8 cellular contexts compared by ENCODE assay signal in genomic region chr9:4680750-4681149, GRCh38. TPM values are rescaled to one million over a fixed set of nuclear protein-coding genes. Genes with fewer than 3 reads are reported as not detected.
DNase-seq lines count a peak whose midpoint lies in the region; FAIRE-seq and TF ChIP-seq lines count a peak whose summit lies in the region.
"Had no signal": no experiment of that assay in that cellular context is flagged by ENCODE, and none has a peak within 500 bp of the region (broad histone marks: within the 10 kb centered on the region; RNA-seq: fewer than 3 reads in every experiment).

No MANE protein-coding gene starts in this region.

- H3K27me3 ChIP-seq in keratinocyte (ENCODE audit: control insufficient read depth, extremely low read depth, insufficient read depth, low read length) (no peaks in the 10 kb centered on the region), thymus (ENCODE audit: control insufficient read depth, insufficient read depth) (no peaks in the 10 kb centered on the region), H7 (ENCODE audit: control insufficient read depth, insufficient read depth, low read length) (no peaks in the 10 kb centered on the region)

- no peak overlapping the region for H3K27ac Mint-ChIP-seq in HFFc6
- H3K27ac Mint-ChIP-seq: activated naive CD4-positive, alpha-beta T cell treated with anti-CD3 and anti-CD28 coated beads, Interleukin-2, amount 10 ng/mL, durations not matched to agents 7 days and 5 days had no signal

- H3K4me1 ChIP-seq in keratinocyte (ENCODE audit: control insufficient read depth, extremely low read depth, insufficient read depth, low read length) (peaks cover 12% of the 10 kb centered on the region), thymus (ENCODE audit: control insufficient read depth, insufficient read depth, low read length) (no peaks in the 10 kb centered on the region)

- DNase-seq in HFFc6 (peak; percentile 45), keratinocyte (ENCODE audit: low read depth, low spot score) (no peak), NCI-H2227 treated with DMSO at 0.1 percent for 48 hours (lab: John Stamatoyannopoulos, UW) (no peak), H7 (no peak), H54 (ENCODE audit: insufficient read length, low spot score) (no peak)
- DNase-seq: activated naive CD4-positive, alpha-beta T cell treated with anti-CD3 and anti-CD28 coated beads, Interleukin-2, amount 10 ng/mL, durations not matched to agents 7 days and 5 days had no signal

- no peaks in the 10 kb centered on the region for H3K9me1 ChIP-seq in keratinocyte (ENCODE audit: control insufficient read depth, extremely low read depth, insufficient read depth, low read length)

- H3K4me1 Mint-ChIP-seq in HFFc6 (ENCODE audit: low read depth): peaks cover 11% of the 10 kb centered on the region

- dilution Hi-C loops in keratinocyte (cut with MboI; ENCODE audit: extremely low pct_ligation_motif_present, low sequenced_read_pairs): no loop called here

- peak overlapping the region; percentile 74 to 88 (median 81) for H3K4me3 ChIP-seq in keratinocyte (ENCODE audit: control insufficient read depth in 2 of 3, extremely low read depth in 1 of 3, insufficient read depth in 2 of 3, low read depth in 1 of 3, low read length in 3 of 3)
- H3K4me3 ChIP-seq in thymus (ENCODE audit: low read length): peak overlapping the region; percentile 56
- H3K4me3 ChIP-seq in H7 (ENCODE audit: insufficient read depth, low read depth, low read length): no peak overlapping the region

- no peaks in the 10 kb centered on the region; the same call in 1 of the 2 replicates for H3K27me3 Mint-ChIP-seq in HFFc6 (ENCODE audit: insufficient read depth)

- no peak for TF ChIP-seq POLR2A in H54 (IDR thresholded peaks at IDR 0.05; ENCODE audit: low read depth, low read length)

- H3K9me3 ChIP-seq in keratinocyte (ENCODE audit: control insufficient read depth, low read depth, low read length) (no peaks in the 10 kb centered on the region), thymus (ENCODE audit: control insufficient read depth) (no peaks in the 10 kb centered on the region)

- no peaks in the 10 kb centered on the region for H3K9me3 Mint-ChIP-seq in HFFc6
- H3K9me3 Mint-ChIP-seq: activated naive CD4-positive, alpha-beta T cell treated with anti-CD3 and anti-CD28 coated beads, Interleukin-2, amount 10 ng/mL, durations not matched to agents 7 days and 5 days had no signal

- H3K27ac ChIP-seq in angular gyrus (ENCODE audit: low read depth, low read length) (peak overlapping the region; percentile 95), keratinocyte (ENCODE audit: control insufficient read depth, insufficient read depth, low read length) (peak overlapping the region; percentile 94), thymus (ENCODE audit: low read depth) (no peak overlapping the region)

- TF ChIP-seq CTCF in HFFc6 (IDR thresholded peaks at IDR 0.05) (no peak), keratinocyte (optimal IDR thresholded peaks at IDR 0.05 in 1 of 3, IDR thresholded peaks at IDR 0.05 in 1 of 3, conservative IDR thresholded peaks at IDR 0.05 in 1 of 3; ENCODE audit: extremely low read depth in 1 of 3, insufficient read depth in 2 of 3, low read length in 3 of 3) (no peak)

- peak overlapping the region; percentile 90 for H3K4me2 ChIP-seq in keratinocyte (ENCODE audit: control insufficient read depth, extremely low read depth, insufficient read depth, low read depth, low read length)

- H3K36me3 ChIP-seq in keratinocyte (ENCODE audit: control insufficient read depth in 2 of 2, extremely low read depth in 1 of 2, insufficient read depth in 2 of 2, low read length in 2 of 2): no peaks in the 10 kb centered on the region
- H3K36me3 ChIP-seq in thymus (ENCODE audit: control insufficient read depth, insufficient read depth): peaks cover 6% of the 10 kb centered on the region
- peaks cover under 1% of the 10 kb centered on the region for H3K36me3 ChIP-seq in H7 (replicated peaks; ENCODE audit: control insufficient read depth, insufficient read depth, low read length)

- 0 out of 2 replicates have a peak, but pooled peaks cover 11% of the 10 kb centered on the region for H3K36me3 Mint-ChIP-seq in HFFc6 (ENCODE audit: low read depth)

- no peak overlapping the region for H2AFZ ChIP-seq in keratinocyte (ENCODE audit: control insufficient read depth, low read length)

- WGBS in thymus: 92% methylated on average over 2 of the region's 2 CpGs

- peaks cover 35% of the 10 kb centered on the region for H3K79me2 ChIP-seq in keratinocyte (ENCODE audit: control insufficient read depth, insufficient read depth, low read length)

- FAIRE-seq in keratinocyte (lab: Jason Lieb, UNC): no peak
- no peak for FAIRE-seq in H54 (lab: Jason Lieb, UNC)

- no peak overlapping the region for H3K4me3 Mint-ChIP-seq in HFFc6
- H3K4me3 Mint-ChIP-seq: activated naive CD4-positive, alpha-beta T cell treated with anti-CD3 and anti-CD28 coated beads, Interleukin-2, amount 10 ng/mL, durations not matched to agents 7 days and 5 days had no signal

- no peaks in the 10 kb centered on the region for H4K20me1 ChIP-seq in keratinocyte (ENCODE audit: control insufficient read depth, extremely low read depth, insufficient read depth, low read length)

- peak overlapping the region; percentile 81 for H3K9ac ChIP-seq in keratinocyte (ENCODE audit: control insufficient read depth, extremely low read depth, insufficient read depth, low read length)

RNA-seq across cellular contexts. Expression of gene CDC37L1, which starts 1.4 kb away (rescaled TPM):
- 10 to 100 TPM; 11.0 to 16.5 (median 12.0) TPM for total RNA-seq in HFFc6 (2021; fragmentation: NEBNext Ultra II Directional; extraction: Animal tissue kit (Norgen Biotek cat#: 25700))
- polyA plus RNA-seq in keratinocyte (8.7 to 15.5 TPM (median 11.4 TPM) in 3 replicates), thymus (16.9 TPM)
- polyA plus RNA-seq in keratinocyte (2011; ENCODE audit: low read depth): 36.7 TPM
- 11.6 and 12.3 TPM in 2 replicates for polyA plus RNA-seq in keratinocyte (2011; cell fraction: cytosol; rRNA removed)
- 5.5 and 9.1 TPM in 2 replicates for polyA plus RNA-seq in keratinocyte (2011; cell fraction: nucleus; rRNA removed)
- polyA plus RNA-seq in keratinocyte (2012; ENCODE audit: low replicate concordance): 11.4 and 19.8 TPM in 2 replicates
- polyA minus RNA-seq in keratinocyte: 0.56 to 9.2 TPM (median 5.8 TPM) in 3 replicates
- 12.7 TPM for polyA minus RNA-seq in keratinocyte (2011; cell fraction: cytosol; rRNA and poly(A)+ RNA removed)
- 3.7 and 5.0 TPM in 2 replicates for polyA minus RNA-seq in keratinocyte (2011; cell fraction: nucleus; rRNA and poly(A)+ RNA removed)
- 18.8 and 20.4 TPM in 2 replicates for total RNA-seq in H7 (2014; rRNA removed; shearing (Covaris generic))

RNA-seq across cellular contexts. Expression of gene SPATA6L, which starts 14.5 kb away (rescaled TPM):
- under 1 TPM in 4 of 6 experiments, not detected in 2; 0.27 to 0.73 (median 0.54) TPM for total RNA-seq in HFFc6 (2021; fragmentation: NEBNext Ultra II Directional; extraction: Animal tissue kit (Norgen Biotek cat#: 25700))
- 0.51 to 0.92 TPM (median 0.80 TPM) in 3 replicates for polyA plus RNA-seq in keratinocyte
- 0.61 TPM for polyA plus RNA-seq in keratinocyte (2011; ENCODE audit: low read depth)
- polyA plus RNA-seq in keratinocyte (2011; cell fraction: cytosol; rRNA removed): 0.47 and 0.49 TPM in 2 replicates
- 1.4 and 1.9 TPM in 2 replicates for polyA plus RNA-seq in keratinocyte (2011; cell fraction: nucleus; rRNA removed)
- 0.13 and 1.7 TPM in 2 replicates for polyA plus RNA-seq in keratinocyte (2012; ENCODE audit: low replicate concordance)
- polyA minus RNA-seq in keratinocyte: 1.2 to 3.2 TPM in 2 of 3 replicates, not detected in the other
- polyA minus RNA-seq in keratinocyte (2011; cell fraction: cytosol; rRNA and poly(A)+ RNA removed): not detected
- polyA minus RNA-seq in keratinocyte (2011; cell fraction: nucleus; rRNA and poly(A)+ RNA removed): 1.1 and 2.2 TPM in 2 replicates
- polyA plus RNA-seq in thymus: 1.2 TPM
- total RNA-seq in H7 (2014; rRNA removed; shearing (Covaris generic)): 0.48 TPM in 1 of 2 replicates, not detected in the other

RNA-seq across cellular contexts. Expression of gene PLPP6, which starts 18.7 kb away (rescaled TPM):
- total RNA-seq in HFFc6 (2021; fragmentation: NEBNext Ultra II Directional; extraction: Animal tissue kit (Norgen Biotek cat#: 25700)): 1 to 10 TPM; 5.0 to 6.8 (median 5.9) TPM
- polyA plus RNA-seq in keratinocyte (5.6 to 7.7 TPM (median 6.6 TPM) in 3 replicates), thymus (12.4 TPM)
- polyA plus RNA-seq in keratinocyte (2011; ENCODE audit: low read depth): 7.7 TPM
- 3.4 and 5.6 TPM in 2 replicates for polyA plus RNA-seq in keratinocyte (2011; cell fraction: cytosol; rRNA removed)
- polyA plus RNA-seq in keratinocyte (2011; cell fraction: nucleus; rRNA removed): 11.6 and 12.5 TPM in 2 replicates
- 5.6 and 8.8 TPM in 2 replicates for polyA plus RNA-seq in keratinocyte (2012; ENCODE audit: low replicate concordance)
- 6.1 to 7.7 TPM (median 6.7 TPM) in 3 replicates for polyA minus RNA-seq in keratinocyte
- polyA minus RNA-seq in keratinocyte (2011; cell fraction: cytosol; rRNA and poly(A)+ RNA removed): 8.2 TPM
- 8.3 and 9.1 TPM in 2 replicates for polyA minus RNA-seq in keratinocyte (2011; cell fraction: nucleus; rRNA and poly(A)+ RNA removed)
- total RNA-seq in H7 (2014; rRNA removed; shearing (Covaris generic)): 5.8 and 6.8 TPM in 2 replicates
